In genomic region chr1:40373323-40374283, GRCh38 we compare ENCODE assay signal across 8 cellular contexts. TPM values are rescaled to one million over a fixed set of nuclear protein-coding genes. Genes with fewer than 3 reads are reported as not detected.
A peak's percentile ranks its signal among the peaks of the same experiment; 100 is the strongest.
DNase-seq lines count a peak whose midpoint lies in the region; ATAC-seq, FAIRE-seq and TF ChIP-seq lines count a peak whose summit lies in the region.

Gene SMAP2, plus strand, starts transcription at chr1:40373727. Its CDS starts 394 bp downstream, at chr1:40374121.

- no peaks in the 10 kb centered on the region for H3K27me3 ChIP-seq in right atrium auricular region

- FAIRE-seq in urothelium cell line (lab: Jason Lieb, UNC) = peak; percentile 85

- intact Hi-C loops in T-helper 2 cell treated with Interferon-gamma antibody and Interleukin-4, amounts not matched to agents 100 ng/mL and 5 ng/mL, for 36 hours (cut with micrococcal nuclease) = loop anchor here (1.0 to 5.0 kb wide), 3 partner anchors 12 to 331 kb away; partner anchors contain the start of genes CAP1 and RLF

- DNase-seq in NCI-H1930 (lab: John Stamatoyannopoulos, UW) (peak; percentile 88 to 93), anterior cingulate cortex (lab: John Stamatoyannopoulos, UW) (peak; percentile 47 to 97 (median 93)), right atrium auricular region (ENCODE audit: low spot score) (peak; percentile 95), pulmonary artery endothelial cell (ENCODE audit: low read depth, low spot score) (peak; percentile 63), urothelium cell line (ENCODE audit: low spot score) (peak; percentile 100)

- peak within 1 kb of the TSS; percentile 75 to 89 for H3K27ac ChIP-seq in right atrium auricular region

- H3K4me1 ChIP-seq in right atrium auricular region = peaks cover 0 to 14% of the 10 kb centered on the region in 2 donors

- H3K4me3 ChIP-seq in right atrium auricular region = peak within 1 kb of the TSS; percentile 87 to 96

- no peak for TF ChIP-seq CTCF in right atrium auricular region (IDR thresholded peaks at IDR 0.05)

- ATAC-seq in GM18499 (IDR thresholded peaks at IDR 0.05; ENCODE audit: insufficient read depth, unreplicated experiment) (peak; percentile 60), HG02943 (IDR thresholded peaks at IDR 0.05; ENCODE audit: low read depth, unreplicated experiment) (peak; percentile 78)

- no peaks in the 10 kb centered on the region for H3K36me3 ChIP-seq in right atrium auricular region

- H3K9me3 ChIP-seq in right atrium auricular region = no peaks in the 10 kb centered on the region

RNA-seq across cellular contexts. Expression of gene SMAP2, which starts in this region (rescaled TPM):
- total RNA-seq in T-helper 2 cell treated with Interferon-gamma antibody and Interleukin-4, amounts not matched to agents 100 ng/mL and 5 ng/mL, for 36 hours = 107 and 112 TPM in 2 replicates
- total RNA-seq in right atrium auricular region (10 to 100 TPM; 19.8 to 20.8 TPM), pulmonary artery endothelial cell (6.4 and 9.4 TPM in 2 replicates)

Comparison
In these comparisons a context has a peak if more than half of its experiments do, and no peak if none do; other contexts are left out.
1. Peak in every context shown above with its lines: DNase-seq, ATAC-seq, H3K4me3 ChIP-seq and H3K27ac ChIP-seq.